ENCODE assay signal across 8 cellular contexts in the genomic region with DNA sequence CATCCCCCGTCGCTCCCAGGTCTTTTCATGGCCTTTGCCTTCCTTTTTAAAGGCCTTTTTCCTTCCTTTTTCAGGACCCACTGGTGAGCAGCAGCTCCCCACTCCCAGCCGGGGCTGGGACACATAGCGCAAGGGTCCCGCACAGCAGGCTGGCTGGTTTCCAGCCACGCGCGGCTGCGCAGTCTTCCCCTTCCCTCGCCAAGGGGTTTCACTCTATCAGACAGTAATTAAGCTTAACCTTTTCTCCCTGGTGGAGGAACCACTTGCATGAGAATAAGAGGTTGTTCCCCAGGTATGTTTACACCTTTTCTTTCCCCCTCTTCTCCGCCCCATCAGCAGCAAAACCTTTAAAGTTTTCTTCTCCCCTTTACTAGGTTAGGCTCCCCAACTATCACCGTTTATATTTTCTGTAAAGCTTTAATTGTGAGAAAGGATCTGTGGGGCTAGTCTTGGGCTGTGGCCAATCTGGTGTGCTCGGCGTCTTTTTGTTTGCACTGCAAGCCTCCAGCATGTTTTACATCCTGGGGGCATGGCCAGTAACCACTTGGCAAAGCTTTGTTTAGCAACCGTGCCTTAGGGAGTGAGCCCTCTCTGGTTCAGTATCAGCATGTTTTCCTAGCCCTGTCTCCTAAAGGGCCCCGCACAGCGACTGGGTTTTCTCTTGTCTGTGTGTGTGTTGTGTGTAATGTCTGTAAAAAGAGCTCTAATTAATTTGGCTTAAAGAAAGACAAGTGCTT.
DNase-seq lines count a peak whose midpoint lies in the region; ATAC-seq and TF ChIP-seq lines count a peak whose summit lies in the region.

No MANE protein-coding gene starts in this region.

- H3K9me3 ChIP-seq in ovary, result no peaks in the 10 kb centered on the region

- 5 to 13% (median 6%) methylated on average over 17 of the region's 17 CpGs for WGBS in ovary, 3 donors

- intact Hi-C loops in ovary (cut with DNase I), result no loop called here

- TF ChIP-seq EP300 in ovary (IDR thresholded peaks at IDR 0.05), result no peak

- peak overlapping the region; percentile 34 to 44 for H3K27ac ChIP-seq in ovary

- H3K4me1 ChIP-seq in ovary (ENCODE audit: insufficient read depth), result peaks cover 15% of the 10 kb centered on the region

- peak; percentile 91 for DNase-seq in DMS79 treated with DMSO at 0.1 percent for 48 hours (lab: John Stamatoyannopoulos, UW)
- peak; percentile 56 for DNase-seq in NCI-H510A (lab: John Stamatoyannopoulos, UW)
- DNase-seq in fibroblast of mammary gland (ENCODE audit: low read depth), result peak; percentile 60
- peak in 4 of 5 donors; percentile 25 to 57 (median 43) for DNase-seq in ovary
- DNase-seq in stimulated activated naive CD4-positive, alpha-beta T cell (lab: John Stamatoyannopoulos, UW), result no peak
- no peak for DNase-seq in NCI-H1694 (lab: John Stamatoyannopoulos, UW)

- ATAC-seq in GM19455 (IDR thresholded peaks at IDR 0.05; ENCODE audit: unreplicated experiment), result no peak
- ATAC-seq in HG03139 (IDR thresholded peaks at IDR 0.05; ENCODE audit: unreplicated experiment), result no peak

- no peaks in the 10 kb centered on the region for H3K27me3 ChIP-seq in ovary

- H3K36me3 ChIP-seq in ovary, result no peaks in the 10 kb centered on the region

- TF ChIP-seq POLR2A in ovary (IDR thresholded peaks at IDR 0.05), result no peak

- TF ChIP-seq CTCF in fibroblast of mammary gland (conservative IDR thresholded peaks at IDR 0.05; ENCODE audit: control insufficient read depth, insufficient read depth, low read depth, low read length) (no peak), ovary (IDR thresholded peaks at IDR 0.05) (no peak)

- H3K4me3 ChIP-seq in fibroblast of mammary gland (ENCODE audit: control insufficient read depth, low read depth, low read length), result peak overlapping the region; percentile 50
- peak overlapping the region; percentile 22 for H3K4me3 ChIP-seq in ovary

Comparison
In these comparisons a context has a peak if more than half of its experiments do, and no peak if none do; other contexts are left out.
1. DNase-seq: peak in DMS79 treated with DMSO at 0.1 percent for 48 hours (single experiment), NCI-H510A (single experiment), fibroblast of mammary gland (single experiment) and ovary (4 of 5); none in stimulated activated naive CD4-positive, alpha-beta T cell (0 of 6) and NCI-H1694 (single experiment).